8 cellular contexts compared by ENCODE assay signal in the genomic region with DNA sequence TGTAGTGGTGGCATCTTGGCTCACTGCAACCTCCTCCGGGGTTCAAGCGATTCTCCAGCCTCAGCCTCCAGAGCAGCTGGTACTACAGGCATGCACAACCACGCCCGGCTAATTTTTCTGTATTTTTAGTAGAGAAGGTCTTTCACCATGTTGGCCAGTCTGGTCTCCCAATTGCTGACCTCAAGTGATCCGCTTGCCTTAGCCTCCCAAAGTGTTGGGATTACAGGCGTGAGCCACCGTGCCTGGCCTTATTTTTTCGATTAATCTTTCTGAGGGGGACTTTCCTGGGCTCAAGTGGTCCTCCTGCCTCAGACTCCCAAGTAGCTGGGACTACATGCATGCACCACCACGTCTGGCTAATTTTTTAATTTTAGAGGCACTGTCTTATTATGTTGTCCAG. TPM values are rescaled to one million over a fixed set of nuclear protein-coding genes. Genes with fewer than 3 reads are reported as not detected.
A peak's percentile ranks its signal among the peaks of the same experiment; 100 is the strongest.
DNase-seq lines count a peak whose midpoint lies in the region; ATAC-seq and TF ChIP-seq lines count a peak whose summit lies in the region.

No MANE protein-coding gene starts in this region.

- ATAC-seq in HG02870 (IDR thresholded peaks at IDR 0.05; ENCODE audit: unreplicated experiment) (no peak), HG03139 (IDR thresholded peaks at IDR 0.05; ENCODE audit: unreplicated experiment) (no peak)

- peak overlapping the region; percentile 91 for H3K9ac ChIP-seq in GM23248
- peak overlapping the region; percentile 93 for H3K9ac ChIP-seq in skeletal muscle satellite cell (ENCODE audit: low read depth, low read length)

- H3F3A ChIP-seq in GM23248 (ENCODE audit: insufficient read depth), result peaks cover 26% of the 10 kb centered on the region

- WGBS in GM23248 (ENCODE audit: low coverage in 1 of 2, low lambda C conversion rate in 2 of 2, missing lambda C conversion rate in 2 of 2), 2 experiments, result 78 to 79% methylated on average over 9 of the region's 9 CpGs

- peak overlapping the region; percentile 74 for H3K4me3 ChIP-seq in GM23248
- peak overlapping the region; percentile 68 to 82 for H3K4me3 ChIP-seq in foreskin fibroblast (ENCODE audit: low read depth in 1 of 2, low read length in 2 of 2)
- H3K4me3 ChIP-seq in skeletal muscle satellite cell (ENCODE audit: low read length), result no peak overlapping the region

- DNase-seq in GM23248 (no peak), foreskin fibroblast (no peak), NCI-H2196 (lab: John Stamatoyannopoulos, UW; ENCODE audit: unreplicated experiment) (no peak)
- no peak for DNase-seq in stimulated activated CD4-positive, alpha-beta T cell treated with anti-CD3 and anti-CD28 coated beads, Interleukin-2, amount 100 ng/mL, for 24 hours

- peaks cover 15% of the 10 kb centered on the region for H3K36me3 ChIP-seq in GM23248 (ENCODE audit: low read depth)
- H3K36me3 ChIP-seq in skeletal muscle satellite cell (ENCODE audit: insufficient read depth, low read length), result peaks cover 22% of the 10 kb centered on the region

- H3K4me1 ChIP-seq in GM23248 (ENCODE audit: insufficient read depth), result peaks cover 26% of the 10 kb centered on the region
- H3K4me1 ChIP-seq in skeletal muscle satellite cell (ENCODE audit: control insufficient read depth, insufficient read depth, low read length), result no peaks in the 10 kb centered on the region

- H3K9me3 ChIP-seq in GM23248 (ENCODE audit: low read depth) (no peaks in the 10 kb centered on the region), skeletal muscle satellite cell (replicated peaks; ENCODE audit: low read length) (no peaks in the 10 kb centered on the region)

- TF ChIP-seq CTCF in VCaP (conservative IDR thresholded peaks at IDR 0.05), result no peak
- no peak for TF ChIP-seq CTCF in foreskin fibroblast (IDR thresholded peaks at IDR 0.05; ENCODE audit: low read depth, low read length)

- H3K4me2 ChIP-seq in GM23248 (ENCODE audit: unreplicated experiment), result peak overlapping the region; percentile 80
- H3K4me2 ChIP-seq in skeletal muscle satellite cell (ENCODE audit: low read length), result peak overlapping the region; percentile 86

- H3K27ac ChIP-seq in GM23248 (peak overlapping the region; percentile 87), VCaP (peak overlapping the region; percentile 63)

- H2AFZ ChIP-seq in GM23248, result no peak overlapping the region

- no peaks in the 10 kb centered on the region for H3K27me3 ChIP-seq in GM23248 (replicated peaks; ENCODE audit: insufficient read depth)
- no peaks in the 10 kb centered on the region for H3K27me3 ChIP-seq in skeletal muscle satellite cell (ENCODE audit: control insufficient read depth, insufficient read depth, low read length)

- peaks cover 100% of the 10 kb centered on the region for H3K79me2 ChIP-seq in GM23248 (ENCODE audit: insufficient read depth)

- no peaks in the 10 kb centered on the region for H3K9me2 ChIP-seq in GM23248 (ENCODE audit: insufficient read depth)

- no peaks in the 10 kb centered on the region for H4K20me1 ChIP-seq in GM23248 (ENCODE audit: insufficient read depth)

- in situ Hi-C loops in GM23248 (cut with MboI), result no loop called here

RNA-seq across cellular contexts. Expression of gene SNU13, which starts 5.6 kb away (rescaled TPM):
- total RNA-seq in GM23248 (2014; rRNA removed; shearing (Covaris generic)), result 113 and 136 TPM in 2 replicates
- 302 and 310 TPM in 2 replicates for polyA plus RNA-seq in GM23248 (2016; fragmentation: Nextera tagmentation; extraction: Ambion mirVana)
- 119 and 149 TPM in 2 replicates for total RNA-seq in skeletal muscle satellite cell (2012; rRNA removed)

RNA-seq across cellular contexts. Expression of gene MEI1, which starts 16.3 kb away (rescaled TPM):
- 2.2 and 3.7 TPM in 2 replicates for total RNA-seq in GM23248 (2014; rRNA removed; shearing (Covaris generic))
- polyA plus RNA-seq in GM23248 (2016; fragmentation: Nextera tagmentation; extraction: Ambion mirVana), result 5.5 and 5.9 TPM in 2 replicates
- total RNA-seq in skeletal muscle satellite cell (2012; rRNA removed), result 4.1 and 4.6 TPM in 2 replicates
